Comparison of ENCODE assay signal across 9 cellular contexts in the genomic region with DNA sequence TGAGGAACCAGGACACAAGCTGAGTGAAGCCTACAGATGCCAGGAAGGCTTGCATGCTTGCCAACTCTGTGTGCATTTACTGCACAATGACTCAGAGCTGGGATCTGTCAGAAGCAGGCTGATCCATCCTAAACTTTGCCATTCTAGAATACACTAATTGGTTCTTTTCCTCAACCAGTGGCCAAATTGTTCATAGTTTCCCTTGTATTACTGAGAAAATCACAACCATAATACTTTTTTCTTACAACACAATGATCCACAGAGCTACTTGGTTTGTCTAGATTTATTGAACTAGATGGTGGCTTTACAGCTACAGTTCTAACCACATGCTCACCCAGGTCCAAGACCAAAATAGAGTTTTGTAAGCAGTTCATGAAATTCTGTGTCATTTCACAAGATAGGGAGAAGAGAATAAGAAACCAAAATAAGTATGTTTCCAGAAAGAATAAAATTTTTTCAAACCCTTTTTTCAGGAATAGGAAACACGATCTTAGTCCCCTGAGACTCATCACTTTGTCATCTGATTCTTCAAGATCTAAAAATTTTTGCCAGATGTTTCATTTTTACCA. TPM values are rescaled to one million over a fixed set of nuclear protein-coding genes. Genes with fewer than 3 reads are reported as not detected.
DNase-seq lines count a peak whose midpoint lies in the region; ATAC-seq and TF ChIP-seq lines count a peak whose summit lies in the region.
"Had no signal": no experiment of that assay in that cellular context is flagged by ENCODE, and none has a peak within 500 bp of the region (broad histone marks: within the 10 kb centered on the region; RNA-seq: fewer than 3 reads in every experiment).

No MANE protein-coding gene starts in this region.

- no peak for TF ChIP-seq POLR2A in vagina (IDR thresholded peaks at IDR 0.05)

- intact Hi-C loops in right cardiac atrium (cut with DNase I) (no loop called here), vagina (cut with DNase I) (no loop called here)

- peaks cover 8% of the 10 kb centered on the region for H3K4me1 ChIP-seq in right cardiac atrium (ENCODE audit: control insufficient read depth, insufficient read depth, low read length)
- peaks cover 41% of the 10 kb centered on the region for H3K4me1 ChIP-seq in vagina

- peak; percentile 33 for DNase-seq in NCI-H1092 treated with DMSO at 0.1 percent for 48 hours (lab: John Stamatoyannopoulos, UW)
- DNase-seq in NCI-H1092 (lab: John Stamatoyannopoulos, UW): no peak
- DNase-seq in amniotic stem cell (lab: John Stamatoyannopoulos, UW): peak; percentile 48
- DNase-seq in right cardiac atrium: peak; percentile 47 to 78 (median 57)
- no peak for DNase-seq in vagina (ENCODE audit: extremely low spot score in 2 of 2)
- DNase-seq in NCI-H1105 (lab: John Stamatoyannopoulos, UW): no peak
- no peak for DNase-seq in NCI-H345 treated with DMSO at 0.1 percent for 48 hours (lab: John Stamatoyannopoulos, UW; ENCODE audit: unreplicated experiment)

- peak in 1 of 2 donors; percentile 78 for ATAC-seq in right cardiac atrium
- ATAC-seq in HG03097 (IDR thresholded peaks at IDR 0.05; ENCODE audit: low FRiP score, unreplicated experiment): no peak

- H3K9me3 ChIP-seq in right cardiac atrium (ENCODE audit: control insufficient read depth, low read length): no peaks in the 10 kb centered on the region
- no peaks in the 10 kb centered on the region for H3K9me3 ChIP-seq in vagina

- no peak overlapping the region for H3K4me3 ChIP-seq in right cardiac atrium (ENCODE audit: low read length)
- no peak overlapping the region for H3K4me3 ChIP-seq in vagina

- H3K27ac ChIP-seq in right cardiac atrium (ENCODE audit: low read length) (no peak overlapping the region), vagina (peak overlapping the region; percentile 20)
- H3K27ac ChIP-seq: 22Rv1 had no signal

- WGBS in right cardiac atrium: 39% methylated on average over 1 of the region's 1 CpG

- no peak for TF ChIP-seq CTCF in vagina (IDR thresholded peaks at IDR 0.05)

- H3K27me3 ChIP-seq in right cardiac atrium (ENCODE audit: control insufficient read depth, insufficient read depth): no peaks in the 10 kb centered on the region
- H3K27me3 ChIP-seq in vagina: no peaks in the 10 kb centered on the region

- no peaks in the 10 kb centered on the region for H3K36me3 ChIP-seq in vagina

RNA-seq across cellular contexts. Expression of a gene that starts 21.0 kb away (rescaled TPM):
- total RNA-seq in right cardiac atrium: 1 to 10 TPM; 3.0 to 6.7 (median 4.9) TPM
- 6.2 TPM for polyA plus RNA-seq in right cardiac atrium
- total RNA-seq in vagina: 2.9 TPM

Comparison
In these comparisons a context has a peak if more than half of its experiments do, and no peak if none do; other contexts are left out.
1. DNase-seq: peak in NCI-H1092 treated with DMSO at 0.1 percent for 48 hours (single experiment), amniotic stem cell (single experiment) and right cardiac atrium (3 of 3); none in NCI-H1092 (single experiment), vagina (0 of 2), NCI-H1105 (single experiment) and NCI-H345 treated with DMSO at 0.1 percent for 48 hours (single experiment).